9 cellular contexts compared by ENCODE assay signal in genomic region chr9:126398403-126399058, GRCh38.
A peak's percentile ranks its signal among the peaks of the same experiment; 100 is the strongest.
DNase-seq lines count a peak whose midpoint lies in the region; ATAC-seq and FAIRE-seq lines count a peak whose summit lies in the region.
"Had no signal": no experiment of that assay in that cellular context is flagged by ENCODE, and none has a peak within 500 bp of the region (broad histone marks: within the 10 kb centered on the region; RNA-seq: fewer than 3 reads in every experiment).

No MANE protein-coding gene starts in this region.

- peaks cover 13% of the 10 kb centered on the region for H3K36me3 Mint-ChIP-seq in T-cell

- H3K9me3 ChIP-seq in aorta (ENCODE audit: control insufficient read depth, low read length), result no peaks in the 10 kb centered on the region

- peak overlapping the region in 2 of 3 donors; percentile 36 to 49 for H3K4me3 Mint-ChIP-seq in T-cell

- intact Hi-C loops in left cardiac atrium (cut with DNase I), result loop anchor here (1.0 to 5.0 kb wide), 3 partner anchors 81 to 96 kb away; no protein-coding TSS in a partner anchor
- intact Hi-C loops in aorta (cut with DNase I), result loop anchor here (1.0 to 10.0 kb wide), 5 partner anchors 81 to 991 kb away; no protein-coding TSS in a partner anchor

- no peaks in the 10 kb centered on the region for H3K36me3 ChIP-seq in aorta (ENCODE audit: control insufficient read depth in 1 of 2, insufficient read depth in 2 of 2, low read length in 1 of 2)

- POLR2A ChIA-PET in T-cell (lab: Charles Lee), result no interaction called here

- no peak overlapping the region for H3K27ac ChIP-seq in aorta (ENCODE audit: low read depth in 1 of 2, low read length in 2 of 2)

- 20 to 22% methylated on average over 25 of the region's 25 CpGs for WGBS in aorta, 2 donors

- H3K27me3 ChIP-seq in aorta (ENCODE audit: control insufficient read depth in 1 of 2, insufficient read depth in 2 of 2, low read length in 1 of 2), result no peaks in the 10 kb centered on the region

- no peak overlapping the region for H3K4me3 ChIP-seq in aorta (ENCODE audit: low read length in 2 of 2)

- peaks cover 31 to 49% (median 47%) of the 10 kb centered on the region in 3 donors for H3K4me1 Mint-ChIP-seq in T-cell

- peak; percentile 68 for DNase-seq in COLO668 (lab: John Stamatoyannopoulos, UW; ENCODE audit: unreplicated experiment)
- DNase-seq in HTR-8/SVneo (ENCODE audit: insufficient read length, low spot score), result peak; percentile 62
- DNase-seq in T-cell, result peak; percentile 23 to 79 (median 62)
- peak; percentile 41 for DNase-seq in activated naive CD8-positive, alpha-beta T cell treated with anti-CD3 and anti-CD28 coated beads, Interleukin-2, amount 50 U/mL, for 16 hours (ENCODE audit: low read depth, low spot score)
- peak; percentile 78 for DNase-seq in left cardiac atrium
- DNase-seq in retina, result peak; percentile 91
- peak; percentile 80 to 94 for DNase-seq in aorta
- DNase-seq in NCI-H446 treated with DMSO at 0.1 percent for 48 hours (lab: John Stamatoyannopoulos, UW), result no peak

- no peak for FAIRE-seq in HTR-8/SVneo (lab: Jason Lieb, UNC)

- no peaks in the 10 kb centered on the region for H3K4me1 ChIP-seq in aorta (ENCODE audit: control insufficient read depth in 1 of 2, insufficient read depth in 2 of 2, low read length in 2 of 2)

- peak overlapping the region; percentile 19 to 52 for H3K27ac Mint-ChIP-seq in T-cell

- CTCF ChIA-PET in T-cell (lab: Charles Lee), result interaction anchor here (0.6 to 2.2 kb wide), 14 partner anchors 26 to 991 kb away, joined by 3 to 10 read pairs (median 4); no protein-coding TSS in a partner anchor

- no peaks in the 10 kb centered on the region for H3K27me3 Mint-ChIP-seq in T-cell
- H3K27me3 Mint-ChIP-seq: IgD-negative memory B cell had no signal

- H3K9me3 Mint-ChIP-seq in T-cell, result no peaks in the 10 kb centered on the region
- H3K9me3 Mint-ChIP-seq: IgD-negative memory B cell had no signal

- peak in 3 of 4 experiments; percentile 44 to 53 (median 50) for ATAC-seq in T-cell (replicated peaks in 1 of 4)
- peak; percentile 91 to 94 for ATAC-seq in left cardiac atrium
- peak; percentile 90 for ATAC-seq in aorta (ENCODE audit: low FRiP score)
